Comparison of ENCODE assay signal across 8 cellular contexts in the genomic region with DNA sequence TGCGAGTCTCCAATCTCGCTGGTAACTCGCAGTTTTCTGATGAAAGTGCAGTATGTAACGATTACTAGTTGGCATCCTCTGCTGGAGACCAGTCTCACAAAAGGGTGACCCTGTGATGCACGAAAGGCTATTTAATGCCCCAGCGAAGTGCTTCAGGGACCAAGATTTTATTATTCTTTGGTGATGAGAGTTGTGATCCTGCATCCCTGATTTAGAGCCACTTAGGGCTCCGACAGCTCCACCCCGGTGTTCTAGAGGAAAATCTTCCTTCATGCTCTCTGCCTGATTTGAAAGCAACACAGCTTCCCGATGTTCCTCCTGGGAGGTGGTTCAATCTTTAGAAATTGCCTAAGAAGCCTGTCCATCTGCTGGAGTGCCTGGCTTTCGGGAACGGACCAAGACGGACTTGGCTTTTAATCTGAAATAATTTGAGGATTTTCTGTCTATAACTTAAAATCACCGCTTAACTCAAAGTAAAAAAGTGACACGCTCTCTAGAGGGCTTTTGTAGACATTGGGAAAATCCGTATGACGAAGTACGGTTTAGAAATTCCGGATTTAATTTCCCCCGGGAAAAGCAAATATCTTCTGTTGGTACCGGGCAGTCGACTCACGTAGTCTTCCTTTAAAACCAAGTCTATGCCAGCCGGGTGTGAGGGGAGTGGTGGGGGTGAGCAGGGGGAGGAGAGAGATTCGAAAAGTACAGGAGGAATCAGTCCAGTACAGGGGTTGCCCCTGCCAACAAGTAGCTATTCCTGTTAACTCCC. TPM values are rescaled to one million over a fixed set of nuclear protein-coding genes. Genes with fewer than 3 reads are reported as not detected.
A peak's percentile ranks its signal among the peaks of the same experiment; 100 is the strongest.
DNase-seq lines count a peak whose midpoint lies in the region; ATAC-seq and TF ChIP-seq lines count a peak whose summit lies in the region.

No MANE protein-coding gene starts in this region.

- dilution Hi-C loops in IMR-90 (cut with HindIII; ENCODE audit: low sequenced_read_pairs, unreplicated experiment): no loop called here

- H3K27me3 Mint-ChIP-seq in CD4-positive, alpha-beta memory T cell: peaks cover 5 to 20% of the 10 kb centered on the region in 2 donors
- H3K27me3 Mint-ChIP-seq in activated T-helper 1 cell treated with anti-CD3 and anti-CD28 coated beads, Interleukin-12 subunit alpha, Interleukin-12 subunit beta, Interleukin-2, Interleukin-4 antibody, amounts not matched to agents 30 ng/mL and 10 ng/mL and 1 ng/mL, durations not matched to agents 14 hours and 24 hours and 36 hours (ENCODE audit: insufficient read depth): peaks cover 24% of the 10 kb centered on the region
- peaks cover 16% of the 10 kb centered on the region for H3K27me3 Mint-ChIP-seq in glutamatergic neuron (ENCODE audit: unreplicated experiment)

- in situ Hi-C loops in IMR-90 (cut with MboI; ENCODE audit: low sequenced_read_pairs) (loop anchor here (10.0 to 25.0 kb wide), 3 partner anchors 453 to 1091 kb away; no protein-coding TSS in a partner anchor), GM13976 (cut with MboI; ENCODE audit: low sequenced_read_pairs, unreplicated experiment) (loop anchor here (25.0 kb wide), 2 partner anchors 753 to 1078 kb away; no protein-coding TSS in a partner anchor)

- peak overlapping the region; percentile 84 for H2AK5ac ChIP-seq in IMR-90 (ENCODE audit: low read depth, low read length)

- H3K9me3 Mint-ChIP-seq in CD4-positive, alpha-beta memory T cell: peaks cover 0 to 5% (median 0%) of the 10 kb centered on the region in 8 donors
- no peaks in the 10 kb centered on the region for H3K9me3 Mint-ChIP-seq in activated T-helper 1 cell treated with anti-CD3 and anti-CD28 coated beads, Interleukin-12 subunit alpha, Interleukin-12 subunit beta, Interleukin-2, Interleukin-4 antibody, amounts not matched to agents 30 ng/mL and 10 ng/mL and 1 ng/mL, durations not matched to agents 14 hours and 24 hours and 36 hours
- peaks cover 23% of the 10 kb centered on the region for H3K9me3 Mint-ChIP-seq in glutamatergic neuron (ENCODE audit: unreplicated experiment)

- peak overlapping the region; percentile 93 for H3K14ac ChIP-seq in IMR-90 (replicated peaks; ENCODE audit: low read depth, low read length)

- WGBS in IMR-90 (ENCODE audit: extremely low coverage in 2 of 2, insufficient read length in 1 of 2), 2 experiments: 0% methylated on average over 2 of the region's 24 CpGs; no CpG with 5 or more reads in 1 of the 2 experiments

- peak overlapping the region; percentile 93 for H4K91ac ChIP-seq in IMR-90 (ENCODE audit: insufficient read depth, low read depth, low read length)

- H3K23ac ChIP-seq in IMR-90 (ENCODE audit: low read depth, low read length): peak overlapping the region; percentile 95

- peaks cover 13 to 47% (median 26%) of the 10 kb centered on the region in 4 donors for H3K4me1 Mint-ChIP-seq in CD4-positive, alpha-beta memory T cell
- H3K4me1 Mint-ChIP-seq in activated T-helper 1 cell treated with anti-CD3 and anti-CD28 coated beads, Interleukin-12 subunit alpha, Interleukin-12 subunit beta, Interleukin-2, Interleukin-4 antibody, amounts not matched to agents 30 ng/mL and 10 ng/mL and 1 ng/mL, durations not matched to agents 14 hours and 24 hours and 36 hours (ENCODE audit: low read depth): peaks cover 41% of the 10 kb centered on the region
- peaks cover 15% of the 10 kb centered on the region for H3K4me1 Mint-ChIP-seq in glutamatergic neuron (ENCODE audit: low read depth, unreplicated experiment)

- BruUV-seq in IMR-90 (replicated peaks; lab: Mats Ljungman, UMichigan): no TSS peak

- H3K4me3 Mint-ChIP-seq in CD4-positive, alpha-beta memory T cell: peak overlapping the region; percentile 83 to 97 (median 95)
- peak overlapping the region; percentile 90 for H3K4me3 Mint-ChIP-seq in activated T-helper 1 cell treated with anti-CD3 and anti-CD28 coated beads, Interleukin-12 subunit alpha, Interleukin-12 subunit beta, Interleukin-2, Interleukin-4 antibody, amounts not matched to agents 30 ng/mL and 10 ng/mL and 1 ng/mL, durations not matched to agents 14 hours and 24 hours and 36 hours
- H3K4me3 Mint-ChIP-seq in glutamatergic neuron (ENCODE audit: unreplicated experiment): peak overlapping the region; percentile 93

- peak overlapping the region; percentile 92 for H3K18ac ChIP-seq in IMR-90 (ENCODE audit: low read depth, low read length)

- peak overlapping the region in 5 of 7 donors; percentile 82 to 97 (median 94) for H3K27ac Mint-ChIP-seq in CD4-positive, alpha-beta memory T cell
- H3K27ac Mint-ChIP-seq in activated T-helper 1 cell treated with anti-CD3 and anti-CD28 coated beads, Interleukin-12 subunit alpha, Interleukin-12 subunit beta, Interleukin-2, Interleukin-4 antibody, amounts not matched to agents 30 ng/mL and 10 ng/mL and 1 ng/mL, durations not matched to agents 14 hours and 24 hours and 36 hours: no peak overlapping the region
- H3K27ac Mint-ChIP-seq in glutamatergic neuron (ENCODE audit: unreplicated experiment): peak overlapping the region; percentile 90

- peak overlapping the region; percentile 98 for H3K56ac ChIP-seq in IMR-90 (ENCODE audit: extremely low read depth, insufficient read depth, low read length)

- peak; percentile 3 for ATAC-seq in IMR-90 (ENCODE audit: low read depth)
- ATAC-seq in GM21526 (IDR thresholded peaks at IDR 0.05; ENCODE audit: low FRiP score, unreplicated experiment): no peak
- ATAC-seq in HG03025 (IDR thresholded peaks at IDR 0.05; ENCODE audit: low FRiP score, unreplicated experiment): no peak

- intact Hi-C loops in CD4-positive, alpha-beta memory T cell (cut with micrococcal nuclease): no loop called here
- intact Hi-C loops in IMR-90 (cut with micrococcal nuclease): loop anchor here (1.0 to 10.0 kb wide), 13 partner anchors 201 to 1242 kb away; no protein-coding TSS in a partner anchor
- intact Hi-C loops in activated T-helper 1 cell treated with anti-CD3 and anti-CD28 coated beads, Interleukin-12 subunit alpha, Interleukin-12 subunit beta, Interleukin-2, Interleukin-4 antibody, amounts not matched to agents 30 ng/mL and 10 ng/mL and 1 ng/mL, durations not matched to agents 14 hours and 24 hours and 36 hours (cut with micrococcal nuclease): loop anchor here (2.0 to 10.0 kb wide), 6 partner anchors 309 to 1872 kb away; no protein-coding TSS in a partner anchor

- peaks cover 17% of the 10 kb centered on the region for H3K79me2 ChIP-seq in parathyroid adenoma

- peak overlapping the region; percentile 93 for H2BK5ac ChIP-seq in IMR-90 (ENCODE audit: low read depth, low read length, poor library complexity, severe bottlenecking)

- no peaks in the 10 kb centered on the region for H3K9me3 ChIP-seq in CD4-positive, alpha-beta memory T cell (ENCODE audit: control insufficient read depth in 1 of 2, low read length in 2 of 2)
- H3K9me3 ChIP-seq in IMR-90 (ENCODE audit: control insufficient read depth, insufficient read depth, low read length) (no peaks in the 10 kb centered on the region), parathyroid adenoma (ENCODE audit: control insufficient read depth, low read length) (no peaks in the 10 kb centered on the region)

- TF ChIP-seq CTCF in IMR-90 (conservative IDR thresholded peaks at IDR 0.05; ENCODE audit: low read depth, low read length) (no peak), glutamatergic neuron (IDR thresholded peaks at IDR 0.05; ENCODE audit: partially characterized antibody, unreplicated experiment) (no peak), parathyroid adenoma (IDR thresholded peaks at IDR 0.05) (no peak), GM13976 (IDR thresholded peaks at IDR 0.05; ENCODE audit: borderline replicate concordance, control extremely low read depth, extremely low read depth, insufficient read depth, missing control alignments) (no peak)

- no peaks in the 10 kb centered on the region for H3K27me3 ChIP-seq in CD4-positive, alpha-beta memory T cell (ENCODE audit: insufficient read depth, low read length)
- H3K27me3 ChIP-seq in IMR-90 (ENCODE audit: control insufficient read depth, insufficient read depth, low read length) (no peaks in the 10 kb centered on the region), parathyroid adenoma (ENCODE audit: control insufficient read depth, insufficient read depth, low read length) (no peaks in the 10 kb centered on the region)

- peak overlapping the region; percentile 82 for H4K5ac ChIP-seq in IMR-90 (ENCODE audit: low read depth, low read length)

- POLR2A ChIA-PET in CD4-positive, alpha-beta memory T cell (lab: Charles Lee; ENCODE audit: partially characterized antibody): interaction anchor here (1.0 kb wide), 1 partner anchor 10 kb away, joined by 3 read pairs; no protein-coding TSS in a partner anchor
- POLR2A ChIA-PET in IMR-90 (lab: Charles Lee; ENCODE audit: unreplicated experiment): interaction anchor here (0.6 kb wide), 1 partner anchor 230 kb away, joined by 3 read pairs; no protein-coding TSS in a partner anchor

- peak overlapping the region; percentile 87 for H2AK9ac ChIP-seq in IMR-90 (replicated peaks; ENCODE audit: low read depth, low read length, poor library complexity)

- peak overlapping the region; percentile 95 for H2BK120ac ChIP-seq in IMR-90 (ENCODE audit: low read depth, low read length)

- peak overlapping the region; percentile 97 for H2BK15ac ChIP-seq in IMR-90 (ENCODE audit: low read depth, low read length)

- H4K8ac ChIP-seq in IMR-90 (ENCODE audit: low read depth in 2 of 2, low read length in 2 of 2): peak overlapping the region; percentile 90 to 96

- peak overlapping the region; percentile 38 to 80 for H3K4me3 ChIP-seq in CD4-positive, alpha-beta memory T cell (ENCODE audit: low read length in 2 of 2)
- H3K4me3 ChIP-seq in IMR-90 (ENCODE audit: insufficient read depth, low read depth, low read length) (peak overlapping the region; percentile 54), parathyroid adenoma (ENCODE audit: low read depth, low read length) (peak overlapping the region; percentile 78)

- no peak for TF ChIP-seq POLR2A in IMR-90 (IDR thresholded peaks at IDR 0.05; ENCODE audit: low read depth, low read length)

- peak; percentile 30; the same call in 1 of the 2 replicates for TF ChIP-seq RAD21 in IMR-90 (IDR thresholded peaks at IDR 0.05; ENCODE audit: low read length)

- H2BK20ac ChIP-seq in IMR-90 (ENCODE audit: low read depth, low read length): peak overlapping the region; percentile 89

- peak in 2 of 5 donors; percentile 7 to 12 for DNase-seq in CD4-positive, alpha-beta memory T cell
- DNase-seq in IMR-90: peak; percentile 67
- no peak for DNase-seq in activated T-helper 1 cell treated with anti-CD3 and anti-CD28 coated beads, Interleukin-12 subunit alpha, Interleukin-12 subunit beta, Interleukin-2, Interleukin-4 antibody, amounts not matched to agents 30 ng/mL and 10 ng/mL and 1 ng/mL, durations not matched to agents 14 hours and 24 hours and 36 hours (ENCODE audit: low spot score)
- peak; percentile 20 for DNase-seq in glutamatergic neuron
- no peak for DNase-seq in GM13976 (ENCODE audit: low spot score)

- no peaks in the 10 kb centered on the region for H3K9me1 ChIP-seq in IMR-90 (ENCODE audit: insufficient read depth, low read length)

- H3K9ac ChIP-seq in IMR-90 (ENCODE audit: low read depth, low read length): peak overlapping the region; percentile 88
- peak overlapping the region; percentile 40 for H3K9ac ChIP-seq in parathyroid adenoma

- H3K4me2 ChIP-seq in IMR-90 (ENCODE audit: low read depth, low read length) (peak overlapping the region; percentile 96), parathyroid adenoma (ENCODE audit: low read length) (peak overlapping the region; percentile 94)

- H3K36me3 ChIP-seq in CD4-positive, alpha-beta memory T cell (ENCODE audit: insufficient read depth, low read length): no peaks in the 10 kb centered on the region
- H3K36me3 ChIP-seq in IMR-90 (ENCODE audit: control insufficient read depth, insufficient read depth, low read length) (no peaks in the 10 kb centered on the region), parathyroid adenoma (ENCODE audit: control insufficient read depth, insufficient read depth, low read length) (no peaks in the 10 kb centered on the region)

- CTCF ChIA-PET in CD4-positive, alpha-beta memory T cell (lab: Charles Lee; ENCODE audit: partially characterized antibody): no interaction called here
- CTCF ChIA-PET in IMR-90 (lab: Yijun Ruan, JAX): interaction anchor here (0.5 to 1.7 kb wide), 7 partner anchors 12 to 1092 kb away, joined by 3 to 5 read pairs (median 3); no protein-coding TSS in a partner anchor

- H4K20me1 ChIP-seq in IMR-90 (ENCODE audit: insufficient read depth, low read length): no peaks in the 10 kb centered on the region

- peak overlapping the region; percentile 88 for H2AFZ ChIP-seq in IMR-90 (replicated peaks; ENCODE audit: low read length, poor library complexity)
- H2AFZ ChIP-seq in parathyroid adenoma: peak overlapping the region; percentile 94

- peaks cover 0 to 12% of the 10 kb centered on the region in 2 experiments; a peak in 2 of 4 replicates for H3K79me1 ChIP-seq in IMR-90 (ENCODE audit: low read depth in 1 of 2, low read length in 2 of 2)

- peaks cover 21% of the 10 kb centered on the region for H3K4me1 ChIP-seq in CD4-positive, alpha-beta memory T cell (ENCODE audit: insufficient read depth, low read length)
- H3K4me1 ChIP-seq in IMR-90 (ENCODE audit: control insufficient read depth, insufficient read depth, low read length) (no peaks in the 10 kb centered on the region; the same call in 1 of the 2 replicates), parathyroid adenoma (no peaks in the 10 kb centered on the region)

- H3K27ac ChIP-seq in CD4-positive, alpha-beta memory T cell (ENCODE audit: low read depth, low read length): peak overlapping the region; percentile 83
- H3K27ac ChIP-seq in IMR-90 (ENCODE audit: insufficient read depth, low read length): peak overlapping the region; percentile 88
- peak overlapping the region; percentile 74 for H3K27ac ChIP-seq in parathyroid adenoma

- H3K4ac ChIP-seq in IMR-90 (ENCODE audit: low read depth, low read length): peak overlapping the region; percentile 96

- H3K36me3 Mint-ChIP-seq in CD4-positive, alpha-beta memory T cell: peaks cover 0 to 20% of the 10 kb centered on the region in 2 donors
- no peaks in the 10 kb centered on the region for H3K36me3 Mint-ChIP-seq in activated T-helper 1 cell treated with anti-CD3 and anti-CD28 coated beads, Interleukin-12 subunit alpha, Interleukin-12 subunit beta, Interleukin-2, Interleukin-4 antibody, amounts not matched to agents 30 ng/mL and 10 ng/mL and 1 ng/mL, durations not matched to agents 14 hours and 24 hours and 36 hours (ENCODE audit: low read depth)
- no peaks in the 10 kb centered on the region for H3K36me3 Mint-ChIP-seq in glutamatergic neuron (ENCODE audit: unreplicated experiment)

RNA-seq across cellular contexts. Expression of a gene that starts 1.0 kb away (rescaled TPM):
- total RNA-seq in CD4-positive, alpha-beta memory T cell: 10 to 100 TPM; 10.3 to 10.6 TPM
- 1 to 10 TPM; 5.5 to 6.8 TPM for polyA plus RNA-seq in CD4-positive, alpha-beta memory T cell
- 400 and 423 TPM in 2 replicates for total RNA-seq in IMR-90 (2012; rRNA removed)
- 105 and 117 TPM in 2 replicates for polyA plus RNA-seq in IMR-90 (2012; rRNA removed)
- polyA plus RNA-seq in IMR-90 (2012; cell fraction: cytosol; rRNA removed): 32.8 and 49.6 TPM in 2 replicates
- polyA plus RNA-seq in IMR-90 (2012; cell fraction: nucleus; rRNA removed; ENCODE audit: low replicate concordance): 29.9 and 107 TPM in 2 replicates
- 24.9 and 25.2 TPM in 2 replicates for total RNA-seq in activated T-helper 1 cell treated with anti-CD3 and anti-CD28 coated beads, Interleukin-12 subunit alpha, Interleukin-12 subunit beta, Interleukin-2, Interleukin-4 antibody, amounts not matched to agents 30 ng/mL and 10 ng/mL and 1 ng/mL, durations not matched to agents 14 hours and 24 hours and 36 hours
- 115 TPM for total RNA-seq in glutamatergic neuron (ENCODE audit: unreplicated experiment)

Comparison
In these comparisons a context has a peak if more than half of its experiments do, and no peak if none do; other contexts are left out.
1. DNase-seq: peak in IMR-90 (single experiment) and glutamatergic neuron (single experiment); none in activated T-helper 1 cell treated with anti-CD3 and anti-CD28 coated beads, Interleukin-12 subunit alpha, Interleukin-12 subunit beta, Interleukin-2, Interleukin-4 antibody, amounts not matched to agents 30 ng/mL and 10 ng/mL and 1 ng/mL, durations not matched to agents 14 hours and 24 hours and 36 hours (single experiment) and GM13976 (single experiment).
2. Peak in every context shown above with its lines, with median percentiles within 50 percentile points of each other: H3K27ac ChIP-seq, H3K4me3 ChIP-seq and H3K4me3 Mint-ChIP-seq.